In genomic region chr12:125280482-125281377, GRCh38 we compare ENCODE assay signal across 23 cellular contexts.
DNase-seq lines count a peak whose midpoint lies in the region; ATAC-seq and TF ChIP-seq lines count a peak whose summit lies in the region.
"Had no signal": no experiment of that assay in that cellular context is flagged by ENCODE, and none has a peak within 500 bp of the region (broad histone marks: within the 10 kb centered on the region; RNA-seq: fewer than 3 reads in every experiment).

No MANE protein-coding gene starts in this region.

- no peaks in the 10 kb centered on the region for H3K4me1 Mint-ChIP-seq in activated CD8-positive, alpha-beta T cell treated with anti-CD3 and anti-CD28 coated beads, Interleukin-2, amount 10 ng/mL, durations not matched to agents 7 days and 5 days (ENCODE audit: low read depth)
- H3K4me1 Mint-ChIP-seq in activated CD8-positive, alpha-beta T cell treated with anti-CD3 and anti-CD28 coated beads for 36 hours (ENCODE audit: low read depth) = no peaks in the 10 kb centered on the region
- H3K4me1 Mint-ChIP-seq in activated T-helper 17 cell treated with anti-CD3 and anti-CD28 coated beads, Interleukin-2, amount 50 U/mL, for 72 hours = no peaks in the 10 kb centered on the region
- H3K4me1 Mint-ChIP-seq: activated CD4-positive, alpha-beta T cell treated with anti-CD3 and anti-CD28 coated beads for 36 hours had no signal

- ATAC-seq in activated CD8-positive, alpha-beta T cell treated with anti-CD3 and anti-CD28 coated beads, Interleukin-2, amount 10 ng/mL, durations not matched to agents 7 days and 5 days = no peak
- no peak for ATAC-seq in activated CD8-positive, alpha-beta T cell treated with anti-CD3 and anti-CD28 coated beads for 36 hours
- ATAC-seq in activated T-helper 17 cell treated with anti-CD3 and anti-CD28 coated beads, Interleukin-2, amount 50 U/mL, for 72 hours (replicated peaks) = peak; percentile 38
- no peak for ATAC-seq in GM18907 (IDR thresholded peaks at IDR 0.05; ENCODE audit: unreplicated experiment)
- ATAC-seq: activated CD4-positive, alpha-beta T cell treated with anti-CD3 and anti-CD28 coated beads for 36 hours; naive thymus-derived CD8-positive, alpha-beta T cell; upper lobe of right lung had no signal

- no peaks in the 10 kb centered on the region for H3K36me3 Mint-ChIP-seq in activated CD8-positive, alpha-beta T cell treated with anti-CD3 and anti-CD28 coated beads, Interleukin-2, amount 10 ng/mL, durations not matched to agents 7 days and 5 days (ENCODE audit: low read depth)
- no peaks in the 10 kb centered on the region for H3K36me3 Mint-ChIP-seq in activated CD8-positive, alpha-beta T cell treated with anti-CD3 and anti-CD28 coated beads for 36 hours (ENCODE audit: low read depth)
- no peaks in the 10 kb centered on the region for H3K36me3 Mint-ChIP-seq in activated T-helper 17 cell treated with anti-CD3 and anti-CD28 coated beads, Interleukin-2, amount 50 U/mL, for 72 hours (ENCODE audit: low read depth)
- H3K36me3 Mint-ChIP-seq: naive thymus-derived CD8-positive, alpha-beta T cell had no signal

- CTCF ChIA-PET in activated CD8-positive, alpha-beta T cell treated with anti-CD3 and anti-CD28 coated beads, Interleukin-2, amount 10 ng/mL, durations not matched to agents 7 days and 5 days (lab: Charles Lee) = no interaction called here
- CTCF ChIA-PET in activated CD8-positive, alpha-beta T cell treated with anti-CD3 and anti-CD28 coated beads for 36 hours (lab: Charles Lee) = interaction anchor here (1.4 kb wide), 1 partner anchor 97 kb away, joined by 3 read pairs; no protein-coding TSS in a partner anchor

- DNase-seq in activated CD8-positive, alpha-beta T cell treated with anti-CD3 and anti-CD28 coated beads, Interleukin-2, amount 10 ng/mL, durations not matched to agents 7 days and 5 days = peak; percentile 21
- DNase-seq in activated CD8-positive, alpha-beta T cell treated with anti-CD3 and anti-CD28 coated beads for 36 hours = no peak
- DNase-seq in iPS DF 6.9 (ENCODE audit: low read depth, low spot score) (peak; percentile 77), smooth muscle cell (lab: John Stamatoyannopoulos, UW; ENCODE audit: unreplicated experiment) (no peak), tibial nerve (ENCODE audit: low spot score in 2 of 2) (no peak)
- no peak for DNase-seq in activated effector memory CD4-positive, alpha-beta T cell treated with Interleukin-2 at 50 U/mL for 16 hours
- DNase-seq: 8988T; activated CD4-positive, alpha-beta T cell treated with anti-CD3 and anti-CD28 coated beads for 36 hours; activated CD8-positive, alpha-beta memory T cell treated with anti-CD3 and anti-CD28 coated beads, Interleukin-2, amount 50 U/mL, for 48 hours; activated naive CD4-positive, alpha-beta T cell; C1 segment of cervical spinal cord; foreskin fibroblast; mammary epithelial cell; MV-4-11; naive thymus-derived CD8-positive, alpha-beta T cell; NCI-H2029; NCI-H510A treated with DMSO at 0.1 percent for 48 hours; stimulated activated CD4-positive, alpha-beta T cell treated with anti-CD3 and anti-CD28 coated beads, Interleukin-12 subunit alpha, Interleukin-12 subunit beta, amount 100 ng/mL, for 4 hours; stimulated activated naive CD4-positive, alpha-beta T cell treated with Interleukin-2 at 50 U/mL for 16 hours; upper lobe of right lung had no signal

- WGBS in iPS DF 6.9 (ENCODE audit: insufficient coverage, insufficient read length) = no CpG with 5 or more reads among the region's 20 CpGs
- 19% methylated on average over 20 of the region's 20 CpGs for WGBS in smooth muscle cell (ENCODE audit: low lambda C conversion rate)
- 35 to 49% methylated on average over 20 of the region's 20 CpGs for WGBS in tibial nerve, 2 donors

- no peak overlapping the region for H3K27ac Mint-ChIP-seq in activated CD8-positive, alpha-beta T cell treated with anti-CD3 and anti-CD28 coated beads, Interleukin-2, amount 10 ng/mL, durations not matched to agents 7 days and 5 days
- H3K27ac Mint-ChIP-seq in activated CD8-positive, alpha-beta T cell treated with anti-CD3 and anti-CD28 coated beads for 36 hours = no peak overlapping the region
- no peak overlapping the region for H3K27ac Mint-ChIP-seq in activated T-helper 17 cell treated with anti-CD3 and anti-CD28 coated beads, Interleukin-2, amount 50 U/mL, for 72 hours
- H3K27ac Mint-ChIP-seq: activated CD4-positive, alpha-beta T cell treated with anti-CD3 and anti-CD28 coated beads for 36 hours; T-helper 2 cell treated with Interferon-gamma antibody and Interleukin-4, amounts not matched to agents 5 μg/mL and 100 μg/mL, for 36 hours had no signal

- POLR2A ChIA-PET in activated CD8-positive, alpha-beta T cell treated with anti-CD3 and anti-CD28 coated beads, Interleukin-2, amount 10 ng/mL, durations not matched to agents 7 days and 5 days (lab: Charles Lee) = no interaction called here
- POLR2A ChIA-PET in activated CD8-positive, alpha-beta T cell treated with anti-CD3 and anti-CD28 coated beads for 36 hours (lab: Charles Lee) = no interaction called here

- H4K20me1 ChIP-seq in smooth muscle cell (ENCODE audit: low read depth) = no peaks in the 10 kb centered on the region

- H3K4me3 ChIP-seq in iPS DF 6.9 (ENCODE audit: low read length) = peak overlapping the region; percentile 12; the same call in 1 of the 2 replicates
- peak overlapping the region; percentile 10 for H3K4me3 ChIP-seq in smooth muscle cell
- no peak overlapping the region for H3K4me3 ChIP-seq in tibial nerve
- H3K4me3 ChIP-seq: upper lobe of right lung had no signal

- no peak for TF ChIP-seq POLR2A in tibial nerve (IDR thresholded peaks at IDR 0.05)

- no peaks in the 10 kb centered on the region for H3K79me2 ChIP-seq in smooth muscle cell (ENCODE audit: low read depth)

- H3K9me3 ChIP-seq in iPS DF 6.9 (ENCODE audit: control insufficient read depth, insufficient read depth, low read length) = no peaks in the 10 kb centered on the region
- no peaks in the 10 kb centered on the region for H3K9me3 ChIP-seq in smooth muscle cell (replicated peaks; ENCODE audit: low read depth)
- no peaks in the 10 kb centered on the region for H3K9me3 ChIP-seq in tibial nerve
- H3K9me3 ChIP-seq: upper lobe of right lung had no signal

- no peak for TF ChIP-seq CTCF in activated CD8-positive, alpha-beta T cell treated with anti-CD3 and anti-CD28 coated beads for 36 hours (IDR thresholded peaks at IDR 0.05)
- TF ChIP-seq CTCF in smooth muscle cell (IDR thresholded peaks at IDR 0.05; ENCODE audit: borderline replicate concordance, insufficient read depth, poor library complexity, severe bottlenecking) (no peak), tibial nerve (IDR thresholded peaks at IDR 0.05) (no peak)

- no peak overlapping the region for H3K4me3 Mint-ChIP-seq in activated CD8-positive, alpha-beta T cell treated with anti-CD3 and anti-CD28 coated beads, Interleukin-2, amount 10 ng/mL, durations not matched to agents 7 days and 5 days
- no peak overlapping the region for H3K4me3 Mint-ChIP-seq in activated CD8-positive, alpha-beta T cell treated with anti-CD3 and anti-CD28 coated beads for 36 hours
- peak overlapping the region; percentile 5 for H3K4me3 Mint-ChIP-seq in activated T-helper 17 cell treated with anti-CD3 and anti-CD28 coated beads, Interleukin-2, amount 50 U/mL, for 72 hours
- H3K4me3 Mint-ChIP-seq: activated CD4-positive, alpha-beta T cell treated with anti-CD3 and anti-CD28 coated beads for 36 hours; naive thymus-derived CD8-positive, alpha-beta T cell; T-helper 2 cell treated with Interferon-gamma antibody and Interleukin-4, amounts not matched to agents 5 μg/mL and 100 μg/mL, for 36 hours had no signal

- H3K27ac ChIP-seq in iPS DF 6.9 (ENCODE audit: low read length) (no peak overlapping the region), smooth muscle cell (ENCODE audit: low read depth) (no peak overlapping the region), tibial nerve (no peak overlapping the region)
- H3K27ac ChIP-seq: upper lobe of right lung had no signal

- H3K9me3 Mint-ChIP-seq in activated CD8-positive, alpha-beta T cell treated with anti-CD3 and anti-CD28 coated beads, Interleukin-2, amount 10 ng/mL, durations not matched to agents 7 days and 5 days (ENCODE audit: insufficient read depth) = no peaks in the 10 kb centered on the region
- no peaks in the 10 kb centered on the region for H3K9me3 Mint-ChIP-seq in activated CD8-positive, alpha-beta T cell treated with anti-CD3 and anti-CD28 coated beads for 36 hours
- H3K9me3 Mint-ChIP-seq in activated T-helper 17 cell treated with anti-CD3 and anti-CD28 coated beads, Interleukin-2, amount 50 U/mL, for 72 hours = no peaks in the 10 kb centered on the region
- H3K9me3 Mint-ChIP-seq: T-helper 2 cell treated with Interferon-gamma antibody and Interleukin-4, amounts not matched to agents 5 μg/mL and 100 μg/mL, for 36 hours had no signal

- H3K4me1 ChIP-seq in iPS DF 6.9 (ENCODE audit: control insufficient read depth, insufficient read depth, low read length) (peaks cover 4% of the 10 kb centered on the region), smooth muscle cell (ENCODE audit: low read depth) (peaks cover 10% of the 10 kb centered on the region), tibial nerve (peaks cover 0 to 10% (median 0%) of the 10 kb centered on the region in 4 donors)
- H3K4me1 ChIP-seq: upper lobe of right lung had no signal

- no peaks in the 10 kb centered on the region for H3F3A ChIP-seq in smooth muscle cell (ENCODE audit: low read depth)

- no peak for TF ChIP-seq EP300 in tibial nerve (IDR thresholded peaks at IDR 0.05)

- H3K36me3 ChIP-seq in iPS DF 6.9 (ENCODE audit: control insufficient read depth, insufficient read depth, low read length) (no peaks in the 10 kb centered on the region), smooth muscle cell (ENCODE audit: low read depth) (no peaks in the 10 kb centered on the region), tibial nerve (no peaks in the 10 kb centered on the region)
- H3K36me3 ChIP-seq: upper lobe of right lung had no signal

- peak overlapping the region; percentile 61 for H3K4me2 ChIP-seq in smooth muscle cell

- H3K27me3 ChIP-seq in iPS DF 6.9 (ENCODE audit: control insufficient read depth, insufficient read depth, low read length) = no peaks in the 10 kb centered on the region
- H3K27me3 ChIP-seq in smooth muscle cell (ENCODE audit: low read depth) = no peaks in the 10 kb centered on the region
- no peaks in the 10 kb centered on the region for H3K27me3 ChIP-seq in tibial nerve

- peaks cover 5% of the 10 kb centered on the region for H3K27me3 Mint-ChIP-seq in activated CD8-positive, alpha-beta T cell treated with anti-CD3 and anti-CD28 coated beads, Interleukin-2, amount 10 ng/mL, durations not matched to agents 7 days and 5 days (ENCODE audit: low read depth)
- peaks cover 15% of the 10 kb centered on the region for H3K27me3 Mint-ChIP-seq in activated CD8-positive, alpha-beta T cell treated with anti-CD3 and anti-CD28 coated beads for 36 hours
- H3K27me3 Mint-ChIP-seq in activated T-helper 17 cell treated with anti-CD3 and anti-CD28 coated beads, Interleukin-2, amount 50 U/mL, for 72 hours = peaks cover 21% of the 10 kb centered on the region

- intact Hi-C loops in activated CD8-positive, alpha-beta T cell treated with anti-CD3 and anti-CD28 coated beads for 36 hours (cut with micrococcal nuclease) = no loop called here

- H3K9ac ChIP-seq in smooth muscle cell (ENCODE audit: low read depth) = no peak overlapping the region

- peak overlapping the region; percentile 75 for H2AFZ ChIP-seq in smooth muscle cell (ENCODE audit: low read depth)

Comparison
In these comparisons a context has a peak if more than half of its experiments do, and no peak if none do; other contexts are left out.
1. DNase-seq: peak in activated CD8-positive, alpha-beta T cell treated with anti-CD3 and anti-CD28 coated beads, Interleukin-2, amount 10 ng/mL, durations not matched to agents 7 days and 5 days (single experiment) and iPS DF 6.9 (single experiment); none in activated CD8-positive, alpha-beta T cell treated with anti-CD3 and anti-CD28 coated beads for 36 hours (single experiment), smooth muscle cell (single experiment), tibial nerve (0 of 2) and activated effector memory CD4-positive, alpha-beta T cell treated with Interleukin-2 at 50 U/mL for 16 hours (single experiment).
2. H3K4me3 ChIP-seq: peak in iPS DF 6.9 (single experiment) and smooth muscle cell (single experiment); none in tibial nerve (0 of 4).